ENCODE assay signal across 2 cellular contexts in the genomic region with DNA sequence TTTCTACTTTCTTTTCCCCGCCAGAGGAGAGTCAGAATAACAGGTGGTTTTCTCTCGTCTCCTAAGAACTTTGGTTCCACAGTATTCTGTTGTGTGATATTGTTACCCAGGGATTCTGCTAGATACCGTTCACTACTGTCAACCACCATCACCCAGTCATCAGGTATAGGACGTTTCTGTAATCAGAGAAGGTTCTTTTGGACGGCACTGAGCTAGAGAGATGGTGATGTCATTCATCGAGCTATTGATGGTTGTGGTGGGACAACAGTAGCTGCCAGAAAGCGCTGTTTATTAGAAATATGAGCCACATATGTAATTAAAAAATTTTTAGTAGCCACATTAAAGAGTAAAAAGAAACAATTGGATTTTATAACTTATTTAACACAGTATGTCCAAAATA.
TF ChIP-seq lines count a peak whose summit lies in the region.

No MANE protein-coding gene starts in this region.

TF ChIP-seq in GM12878, 131 proteins besides CTCF, POLR2A, EP300 and RAD21:
- TF ChIP-seq NR2C1 (IDR thresholded peaks at IDR 0.05) (no peak), JUND (IDR thresholded peaks at IDR 0.05; ENCODE audit: low read depth, low read length) (no peak), NFXL1 (IDR thresholded peaks at IDR 0.05; ENCODE audit: borderline replicate concordance) (no peak), SREBF1 (IDR thresholded peaks at IDR 0.05; ENCODE audit: low read length) (no peak), SP1 (IDR thresholded peaks at IDR 0.05; ENCODE audit: low read depth, low read length) (no peak), CEBPB (IDR thresholded peaks at IDR 0.05; ENCODE audit: borderline replicate concordance in 1 of 2, low read depth in 2 of 2, low read length in 2 of 2) (no peak)

TF ChIP-seq in SK-N-SH, 30 proteins besides CTCF, POLR2A, EP300 and RAD21:
- TF ChIP-seq SIN3A (IDR thresholded peaks at IDR 0.05; ENCODE audit: borderline replicate concordance, low read depth, low read length) (no peak), CHD2 (IDR thresholded peaks at IDR 0.05; ENCODE audit: low read length, partially characterized antibody) (no peak), TCF12 (IDR thresholded peaks at IDR 0.05) (no peak), MXI1 (IDR thresholded peaks at IDR 0.05; ENCODE audit: low read depth, low read length) (no peak), FOXJ3 (CRISPR knock-in tag; IDR thresholded peaks at IDR 0.05) (no peak), TEAD4 (IDR thresholded peaks at IDR 0.05; ENCODE audit: borderline replicate concordance, insufficient read depth) (no peak), FOSL2 (IDR thresholded peaks at IDR 0.05; ENCODE audit: borderline replicate concordance, low read depth) (no peak), NFIC (IDR thresholded peaks at IDR 0.05; ENCODE audit: borderline replicate concordance) (no peak), RXRA (IDR thresholded peaks at IDR 0.05; ENCODE audit: borderline replicate concordance, low read depth) (no peak), FOXM1 (IDR thresholded peaks at IDR 0.05; ENCODE audit: low read depth) (no peak), YY1 (IDR thresholded peaks at IDR 0.05; ENCODE audit: low read depth) (no peak), JUND (IDR thresholded peaks at IDR 0.05) (no peak), ELF1 (IDR thresholded peaks at IDR 0.05) (no peak), MEF2A (IDR thresholded peaks at IDR 0.05; ENCODE audit: borderline replicate concordance, low read depth) (no peak), NRF1 (IDR thresholded peaks at IDR 0.05; ENCODE audit: low read depth, low read length) (no peak)
- TF ChIP-seq, protein P1, sequence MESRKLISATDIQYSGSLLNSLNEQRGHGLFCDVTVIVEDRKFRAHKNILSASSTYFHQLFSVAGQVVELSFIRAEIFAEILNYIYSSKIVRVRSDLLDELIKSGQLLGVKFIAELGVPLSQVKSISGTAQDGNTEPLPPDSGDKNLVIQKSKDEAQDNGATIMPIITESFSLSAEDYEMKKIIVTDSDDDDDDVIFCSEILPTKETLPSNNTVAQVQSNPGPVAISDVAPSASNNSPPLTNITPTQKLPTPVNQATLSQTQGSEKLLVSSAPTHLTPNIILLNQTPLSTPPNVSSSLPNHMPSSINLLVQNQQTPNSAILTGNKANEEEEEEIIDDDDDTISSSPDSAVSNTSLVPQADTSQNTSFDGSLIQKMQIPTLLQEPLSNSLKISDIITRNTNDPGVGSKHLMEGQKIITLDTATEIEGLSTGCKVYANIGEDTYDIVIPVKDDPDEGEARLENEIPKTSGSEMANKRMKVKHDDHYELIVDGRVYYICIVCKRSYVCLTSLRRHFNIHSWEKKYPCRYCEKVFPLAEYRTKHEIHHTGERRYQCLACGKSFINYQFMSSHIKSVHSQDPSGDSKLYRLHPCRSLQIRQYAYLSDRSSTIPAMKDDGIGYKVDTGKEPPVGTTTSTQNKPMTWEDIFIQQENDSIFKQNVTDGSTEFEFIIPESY (IDR thresholded peaks at IDR 0.05; ENCODE audit: borderline replicate concordance, low read depth) = no peak
- TF ChIP-seq, protein P2, sequence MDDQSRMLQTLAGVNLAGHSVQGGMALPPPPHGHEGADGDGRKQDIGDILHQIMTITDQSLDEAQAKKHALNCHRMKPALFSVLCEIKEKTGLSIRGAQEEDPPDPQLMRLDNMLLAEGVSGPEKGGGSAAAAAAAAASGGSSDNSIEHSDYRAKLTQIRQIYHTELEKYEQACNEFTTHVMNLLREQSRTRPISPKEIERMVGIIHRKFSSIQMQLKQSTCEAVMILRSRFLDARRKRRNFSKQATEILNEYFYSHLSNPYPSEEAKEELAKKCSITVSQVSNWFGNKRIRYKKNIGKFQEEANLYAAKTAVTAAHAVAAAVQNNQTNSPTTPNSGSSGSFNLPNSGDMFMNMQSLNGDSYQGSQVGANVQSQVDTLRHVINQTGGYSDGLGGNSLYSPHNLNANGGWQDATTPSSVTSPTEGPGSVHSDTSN (IDR thresholded peaks at IDR 0.05) = no peak
- TF ChIP-seq, protein P3, sequence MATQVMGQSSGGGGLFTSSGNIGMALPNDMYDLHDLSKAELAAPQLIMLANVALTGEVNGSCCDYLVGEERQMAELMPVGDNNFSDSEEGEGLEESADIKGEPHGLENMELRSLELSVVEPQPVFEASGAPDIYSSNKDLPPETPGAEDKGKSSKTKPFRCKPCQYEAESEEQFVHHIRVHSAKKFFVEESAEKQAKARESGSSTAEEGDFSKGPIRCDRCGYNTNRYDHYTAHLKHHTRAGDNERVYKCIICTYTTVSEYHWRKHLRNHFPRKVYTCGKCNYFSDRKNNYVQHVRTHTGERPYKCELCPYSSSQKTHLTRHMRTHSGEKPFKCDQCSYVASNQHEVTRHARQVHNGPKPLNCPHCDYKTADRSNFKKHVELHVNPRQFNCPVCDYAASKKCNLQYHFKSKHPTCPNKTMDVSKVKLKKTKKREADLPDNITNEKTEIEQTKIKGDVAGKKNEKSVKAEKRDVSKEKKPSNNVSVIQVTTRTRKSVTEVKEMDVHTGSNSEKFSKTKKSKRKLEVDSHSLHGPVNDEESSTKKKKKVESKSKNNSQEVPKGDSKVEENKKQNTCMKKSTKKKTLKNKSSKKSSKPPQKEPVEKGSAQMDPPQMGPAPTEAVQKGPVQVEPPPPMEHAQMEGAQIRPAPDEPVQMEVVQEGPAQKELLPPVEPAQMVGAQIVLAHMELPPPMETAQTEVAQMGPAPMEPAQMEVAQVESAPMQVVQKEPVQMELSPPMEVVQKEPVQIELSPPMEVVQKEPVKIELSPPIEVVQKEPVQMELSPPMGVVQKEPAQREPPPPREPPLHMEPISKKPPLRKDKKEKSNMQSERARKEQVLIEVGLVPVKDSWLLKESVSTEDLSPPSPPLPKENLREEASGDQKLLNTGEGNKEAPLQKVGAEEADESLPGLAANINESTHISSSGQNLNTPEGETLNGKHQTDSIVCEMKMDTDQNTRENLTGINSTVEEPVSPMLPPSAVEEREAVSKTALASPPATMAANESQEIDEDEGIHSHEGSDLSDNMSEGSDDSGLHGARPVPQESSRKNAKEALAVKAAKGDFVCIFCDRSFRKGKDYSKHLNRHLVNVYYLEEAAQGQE (IDR thresholded peaks at IDR 0.05; ENCODE audit: low read depth, low read length) = no peak
- TF ChIP-seq, protein P4, sequence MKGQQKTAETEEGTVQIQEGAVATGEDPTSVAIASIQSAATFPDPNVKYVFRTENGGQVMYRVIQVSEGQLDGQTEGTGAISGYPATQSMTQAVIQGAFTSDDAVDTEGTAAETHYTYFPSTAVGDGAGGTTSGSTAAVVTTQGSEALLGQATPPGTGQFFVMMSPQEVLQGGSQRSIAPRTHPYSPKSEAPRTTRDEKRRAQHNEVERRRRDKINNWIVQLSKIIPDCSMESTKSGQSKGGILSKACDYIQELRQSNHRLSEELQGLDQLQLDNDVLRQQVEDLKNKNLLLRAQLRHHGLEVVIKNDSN (IDR thresholded peaks at IDR 0.05; ENCODE audit: borderline replicate concordance, low read depth) = no peak
